Comparison of ENCODE assay signal across 1 cellular context in genomic region chr6:11040134-11040533, GRCh38.
TF ChIP-seq lines count a peak whose summit lies in the region.

No MANE protein-coding gene starts in this region.

TF ChIP-seq in HepG2, 621 proteins besides CTCF, POLR2A, EP300 and RAD21 (continued from another document):
- TF ChIP-seq AGO2 (optimal IDR thresholded peaks at IDR 0.05; ENCODE audit: low read depth, low read length) (no peak), NR2C2 (CRISPR knock-in tag; IDR thresholded peaks at IDR 0.05; ENCODE audit: borderline replicate concordance) (0 out of 2 replicates have a peak, but pooled peaks have one; percentile 24), THAP11 (CRISPR knock-in tag; IDR thresholded peaks at IDR 0.05) (no peak), KDM5A (IDR thresholded peaks at IDR 0.05; ENCODE audit: borderline replicate concordance, low read length) (no peak), YY1 (IDR thresholded peaks at IDR 0.05; ENCODE audit: insufficient read depth, insufficient replicate concordance, low read depth, low read length) (no peak), KLF16 (CRISPR knock-in tag; IDR thresholded peaks at IDR 0.05) (0 out of 4 replicates have a peak, but pooled peaks of 1 of the 2 experiments have one; percentile 4), SOX13 (IDR thresholded peaks at IDR 0.05) (no peak), SOX13 (CRISPR knock-in tag; conservative IDR thresholded peaks at IDR 0.05 in 1 of 2, IDR thresholded peaks at IDR 0.05 in 1 of 2) (0 out of 4 replicates have a peak, but pooled peaks of 1 of the 2 experiments have one; percentile 26), SP140L (CRISPR knock-in tag; IDR thresholded peaks at IDR 0.05; ENCODE audit: borderline replicate concordance) (no peak), NR3C1 (CRISPR knock-in tag; IDR thresholded peaks at IDR 0.05) (no peak), FOXA1 (IDR thresholded peaks at IDR 0.05) (no peak), FOXA1 (CRISPR knock-in tag; IDR thresholded peaks at IDR 0.05) (no peak), GATA4 (IDR thresholded peaks at IDR 0.05; ENCODE audit: borderline replicate concordance, low read depth) (no peak), ERF (CRISPR knock-in tag; IDR thresholded peaks at IDR 0.05) (no peak), FOXA3 (CRISPR knock-in tag; IDR thresholded peaks at IDR 0.05) (0 out of 2 replicates have a peak, but pooled peaks have one; percentile 33), MIER2 (CRISPR knock-in tag; IDR thresholded peaks at IDR 0.05) (no peak)
- TF ChIP-seq, protein P1, sequence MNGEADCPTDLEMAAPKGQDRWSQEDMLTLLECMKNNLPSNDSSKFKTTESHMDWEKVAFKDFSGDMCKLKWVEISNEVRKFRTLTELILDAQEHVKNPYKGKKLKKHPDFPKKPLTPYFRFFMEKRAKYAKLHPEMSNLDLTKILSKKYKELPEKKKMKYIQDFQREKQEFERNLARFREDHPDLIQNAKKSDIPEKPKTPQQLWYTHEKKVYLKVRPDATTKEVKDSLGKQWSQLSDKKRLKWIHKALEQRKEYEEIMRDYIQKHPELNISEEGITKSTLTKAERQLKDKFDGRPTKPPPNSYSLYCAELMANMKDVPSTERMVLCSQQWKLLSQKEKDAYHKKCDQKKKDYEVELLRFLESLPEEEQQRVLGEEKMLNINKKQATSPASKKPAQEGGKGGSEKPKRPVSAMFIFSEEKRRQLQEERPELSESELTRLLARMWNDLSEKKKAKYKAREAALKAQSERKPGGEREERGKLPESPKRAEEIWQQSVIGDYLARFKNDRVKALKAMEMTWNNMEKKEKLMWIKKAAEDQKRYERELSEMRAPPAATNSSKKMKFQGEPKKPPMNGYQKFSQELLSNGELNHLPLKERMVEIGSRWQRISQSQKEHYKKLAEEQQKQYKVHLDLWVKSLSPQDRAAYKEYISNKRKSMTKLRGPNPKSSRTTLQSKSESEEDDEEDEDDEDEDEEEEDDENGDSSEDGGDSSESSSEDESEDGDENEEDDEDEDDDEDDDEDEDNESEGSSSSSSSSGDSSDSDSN (CRISPR knock-in tag; IDR thresholded peaks at IDR 0.05), result no peak
TF ChIP-seq in HepG2: peak in this region for 5.
